8 cellular contexts compared by ENCODE assay signal in genomic region chr6:32127717-32128592, GRCh38. TPM values are rescaled to one million over a fixed set of nuclear protein-coding genes. Genes with fewer than 3 reads are reported as not detected.
DNase-seq lines count a peak whose midpoint lies in the region; ATAC-seq and TF ChIP-seq lines count a peak whose summit lies in the region.

TSS of gene ATF6B (minus strand) at chr6:32128246. CDS start at chr6:32128207, 39 bp downstream.

- under 1% methylated on average over 44 of the region's 44 CpGs for WGBS in hepatocyte (ENCODE audit: low lambda C conversion rate, missing lambda C conversion rate)

- TF ChIP-seq CTCF in hepatocyte (IDR thresholded peaks at IDR 0.05; ENCODE audit: poor library complexity): peak; percentile 4

- H3K4me2 ChIP-seq in hepatocyte: peak within 1 kb of the TSS; percentile 92

- ATAC-seq in GM18508 (IDR thresholded peaks at IDR 0.05; ENCODE audit: insufficient read depth, unreplicated experiment) (peak; percentile 76), HG03025 (IDR thresholded peaks at IDR 0.05; ENCODE audit: low FRiP score, unreplicated experiment) (peak; percentile 70)

- peak within 1 kb of the TSS; percentile 57 for H2AFZ ChIP-seq in hepatocyte

- H4K20me1 ChIP-seq in hepatocyte (ENCODE audit: insufficient read depth, poor library complexity, severe bottlenecking): no peaks in the 10 kb centered on the region

- DNase-seq in NCI-H2081 (lab: John Stamatoyannopoulos, UW): peak; percentile 97 to 99
- DNase-seq in T1000 (lab: John Stamatoyannopoulos, UW): peak; percentile 95
- peak; percentile 99 for DNase-seq in astrocyte of the hippocampus (ENCODE audit: low read depth, low spot score)
- DNase-seq in hepatocyte (ENCODE audit: low spot score): peak; percentile 99
- peak; percentile 99 for DNase-seq in renal cortical epithelial cell (ENCODE audit: low read depth)
- no peak for DNase-seq in cortex of kidney (lab: John Stamatoyannopoulos, UW)

- H3K9me2 ChIP-seq in hepatocyte (replicated peaks; ENCODE audit: insufficient read depth): no peaks in the 10 kb centered on the region

- peak within 1 kb of the TSS; percentile 63 for H3K4me3 ChIP-seq in hepatocyte

- H3K36me3 ChIP-seq in hepatocyte (replicated peaks; ENCODE audit: insufficient read depth, low read depth): no peaks in the 10 kb centered on the region

- H3K27me3 ChIP-seq in hepatocyte: no peaks in the 10 kb centered on the region

- H3K9me3 ChIP-seq in hepatocyte (ENCODE audit: low read depth): no peaks in the 10 kb centered on the region

- H3K4me1 ChIP-seq in hepatocyte (ENCODE audit: insufficient read depth): peaks cover 16% of the 10 kb centered on the region

- H3K27ac ChIP-seq in hepatocyte: peak within 1 kb of the TSS; percentile 95

- H3K79me2 ChIP-seq in hepatocyte: peaks cover 41% of the 10 kb centered on the region

RNA-seq across cellular contexts. Expression of gene ATF6B, which starts in this region (rescaled TPM):
- 37.9 and 41.9 TPM in 2 replicates for total RNA-seq in hepatocyte
- 43.7 and 52.6 TPM in 2 replicates for polyA plus RNA-seq in hepatocyte
- total RNA-seq in renal cortical epithelial cell: 16.5 and 26.2 TPM in 2 replicates
